Comparison of ENCODE assay signal across 18 cellular contexts in genomic region chr10:124629842-124630241, GRCh38.
DNase-seq lines count a peak whose midpoint lies in the region; ATAC-seq and TF ChIP-seq lines count a peak whose summit lies in the region.
"Had no signal": no experiment of that assay in that cellular context is flagged by ENCODE, and none has a peak within 500 bp of the region (broad histone marks: within the 10 kb centered on the region; RNA-seq: fewer than 3 reads in every experiment).

No MANE protein-coding gene starts in this region.

- DNase-seq in caudate nucleus (lab: John Stamatoyannopoulos, UW) (peak in 5 of 61 donors; percentile 33 to 57 (median 53)), psoas muscle (no peak), upper lobe of right lung (no peak), NOMO-1 treated with dmso at 0.1 percent for 144 hours (lab: John Stamatoyannopoulos, UW; ENCODE audit: unreplicated experiment) (no peak)
- no peak for DNase-seq in stimulated activated naive CD4-positive, alpha-beta T cell treated with Interleukin-2 at 50 U/mL for 16 hours (lab: John Stamatoyannopoulos, UW)
- DNase-seq: activated CD4-positive, alpha-beta T cell treated with anti-CD3 and anti-CD28 coated beads for 36 hours; activated naive CD4-positive, alpha-beta T cell treated with Interleukin-2 at 50 U/mL for 16 hours; DMS79 treated with DMSO at 0.1 percent for 48 hours; mucosa of descending colon; MV-4-11; NCI-H2029 treated with DMSO at 0.1 percent for 48 hours; NCI-H524; OCI-M1; pancreas had no signal

- intact Hi-C loops in psoas muscle (cut with DNase I) = loop anchor here (5.0 kb wide), 2 partner anchors 98 to 112 kb away; partner anchors contain the start of gene FAM53B (in 1 of the 2)
- intact Hi-C loops in upper lobe of right lung (cut with DNase I) = no loop called here

- H3K9me3 Mint-ChIP-seq in IgD-negative memory B cell = peaks cover 0 to 2% (median 0%) of the 10 kb centered on the region in 3 donors

- no peak for TF ChIP-seq CTCF in psoas muscle (IDR thresholded peaks at IDR 0.05)
- TF ChIP-seq CTCF in upper lobe of right lung (IDR thresholded peaks at IDR 0.05) = no peak

- no peak for ATAC-seq in psoas muscle
- no peak for ATAC-seq in upper lobe of right lung
- ATAC-seq in GM21360 (IDR thresholded peaks at IDR 0.05; ENCODE audit: unreplicated experiment) = no peak
- ATAC-seq: activated CD4-positive, alpha-beta T cell treated with anti-CD3 and anti-CD28 coated beads for 36 hours; HepG2; mucosa of descending colon; pancreas had no signal

- H3K27me3 Mint-ChIP-seq in IgD-negative memory B cell = no peaks in the 10 kb centered on the region
- H3K27me3 Mint-ChIP-seq: activated CD4-positive, alpha-beta T cell treated with anti-CD3 and anti-CD28 coated beads for 36 hours had no signal

- WGBS in psoas muscle, 3 donors = 43 to 57% (median 44%) methylated on average over 6 of the region's 6 CpGs

- H3K27me3 ChIP-seq in psoas muscle (ENCODE audit: insufficient read depth in 3 of 3, low read length in 2 of 3) = no peaks in the 10 kb centered on the region
- H3K27me3 ChIP-seq in upper lobe of right lung = no peaks in the 10 kb centered on the region
- H3K27me3 ChIP-seq: pancreas had no signal

- H3K27ac Mint-ChIP-seq in IgD-negative memory B cell = peak overlapping the region; percentile 94 to 98 (median 97)
- H3K27ac Mint-ChIP-seq: activated CD4-positive, alpha-beta T cell treated with anti-CD3 and anti-CD28 coated beads for 36 hours had no signal

- H3K27ac ChIP-seq in caudate nucleus (ENCODE audit: low read depth, low read length) (peak overlapping the region; percentile 89), psoas muscle (peak overlapping the region; percentile 54), upper lobe of right lung (peak overlapping the region; percentile 63)
- H3K27ac ChIP-seq: pancreas had no signal

- peaks cover 4% of the 10 kb centered on the region for H3K36me3 Mint-ChIP-seq in IgD-negative memory B cell

- H3K4me3 ChIP-seq in psoas muscle = no peak overlapping the region
- no peak overlapping the region for H3K4me3 ChIP-seq in upper lobe of right lung
- H3K4me3 ChIP-seq: mucosa of descending colon, pancreas had no signal

- H3K4me1 Mint-ChIP-seq in IgD-negative memory B cell = peaks cover 46 to 57% (median 50%) of the 10 kb centered on the region in 3 donors

- H3K4me3 Mint-ChIP-seq in IgD-negative memory B cell = peak overlapping the region in 3 of 4 donors; percentile 3 to 85 (median 78)
- H3K4me3 Mint-ChIP-seq: activated CD4-positive, alpha-beta T cell treated with anti-CD3 and anti-CD28 coated beads for 36 hours; stimulated activated naive CD8-positive, alpha-beta T cell treated with anti-CD3 and anti-CD28 coated beads, Interleukin-15, Interleukin-2, amounts not matched to agents 100 ng/mL and 50 ng/mL, for 24 hours had no signal

- H3K36me3 ChIP-seq in psoas muscle (ENCODE audit: insufficient read depth in 1 of 2, low read depth in 1 of 2) (no peaks in the 10 kb centered on the region), upper lobe of right lung (no peaks in the 10 kb centered on the region)
- H3K36me3 ChIP-seq: pancreas had no signal

- peaks cover 69% of the 10 kb centered on the region for H3K4me1 ChIP-seq in psoas muscle
- H3K4me1 ChIP-seq in upper lobe of right lung = peaks cover 64% of the 10 kb centered on the region

- no peaks in the 10 kb centered on the region for H3K9me3 ChIP-seq in psoas muscle
- H3K9me3 ChIP-seq in upper lobe of right lung = peaks cover 3% of the 10 kb centered on the region
- H3K9me3 ChIP-seq: mucosa of descending colon, pancreas had no signal
